21 cellular contexts compared by ENCODE assay signal in genomic region chr7:98334077-98334476, GRCh38.
"Had no signal": no experiment of that assay in that cellular context is flagged by ENCODE, and none has a peak within 500 bp of the region (broad histone marks: within the 10 kb centered on the region; RNA-seq: fewer than 3 reads in every experiment).

No MANE protein-coding gene starts in this region.

- H3K4me1 ChIP-seq: parathyroid adenoma had no signal

- H3K4me3 ChIP-seq: thyroid gland had no signal

- H3K36me3 Mint-ChIP-seq: activated naive CD4-positive, alpha-beta T cell treated with anti-CD3 and anti-CD28 coated beads, Interleukin-2, amount 10 ng/mL, durations not matched to agents 7 days and 5 days; naive thymus-derived CD8-positive, alpha-beta T cell had no signal

- DNase-seq: activated CD4-positive, alpha-beta T cell treated with anti-CD3 and anti-CD28 coated beads, Interleukin-2, amount 10 ng/mL, durations not matched to agents 7 days and 5 days; activated CD8-positive, alpha-beta memory T cell treated with anti-CD3 and anti-CD28 coated beads, Interleukin-2, amount 50 U/mL, for 4 hours; activated naive CD4-positive, alpha-beta T cell treated with anti-CD3 and anti-CD28 coated beads, Interleukin-2, amount 10 ng/mL, durations not matched to agents 7 days and 5 days; activated naive CD8-positive, alpha-beta T cell treated with anti-CD3 and anti-CD28 coated beads, Interleukin-2, amount 50 U/mL, for 24 hours; activated T-cell treated with anti-CD3 and anti-CD28 coated beads, Interleukin-2, amount 50 U/mL, for 4 hours; anterior cingulate cortex; caudate nucleus; endodermal cell; foreskin melanocyte; head of caudate nucleus; mesendoderm; naive thymus-derived CD8-positive, alpha-beta T cell; stimulated activated CD4-positive, alpha-beta T cell treated with anti-CD3 and anti-CD28 coated beads, Interleukin-12 subunit alpha, Interleukin-12 subunit beta, amount 100 ng/mL, for 4 hours; stimulated activated CD4-positive, alpha-beta T cell treated with anti-CD3 and anti-CD28 coated beads, Interleukin-1b, Interleukin-23, amount 100 ng/mL, for 48 hours; stimulated activated CD8-positive, alpha-beta memory T cell treated with anti-CD3 and anti-CD28 coated beads, Interleukin-4, amount 100 ng/mL, for 48 hours; stimulated activated naive CD4-positive, alpha-beta T cell; thyroid gland had no signal

- H3K27me3 Mint-ChIP-seq: activated CD4-positive, alpha-beta T cell treated with anti-CD3 and anti-CD28 coated beads, Interleukin-2, amount 10 ng/mL, durations not matched to agents 7 days and 5 days; activated naive CD4-positive, alpha-beta T cell treated with anti-CD3 and anti-CD28 coated beads, Interleukin-2, amount 10 ng/mL, durations not matched to agents 7 days and 5 days; activated naive CD8-positive, alpha-beta T cell treated with anti-CD3 and anti-CD28 coated beads, Interleukin-2, amount 50 U/mL, for 24 hours had no signal

- H3K4me1 Mint-ChIP-seq: activated CD4-positive, alpha-beta T cell treated with anti-CD3 and anti-CD28 coated beads, Interleukin-2, amount 10 ng/mL, durations not matched to agents 7 days and 5 days; activated naive CD4-positive, alpha-beta T cell treated with anti-CD3 and anti-CD28 coated beads, Interleukin-2, amount 10 ng/mL, durations not matched to agents 7 days and 5 days; activated naive CD8-positive, alpha-beta T cell treated with anti-CD3 and anti-CD28 coated beads, Interleukin-2, amount 50 U/mL, for 24 hours; brain; naive thymus-derived CD8-positive, alpha-beta T cell had no signal

- ATAC-seq: activated CD4-positive, CD25-positive, alpha-beta regulatory T cell treated with anti-CD3 and anti-CD28 coated beads, Interleukin-2, amount 50 U/mL, for 24 hours; activated naive CD8-positive, alpha-beta T cell treated with anti-CD3 and anti-CD28 coated beads, Interleukin-2, amount 50 U/mL, for 24 hours; activated T-cell treated with anti-CD3 and anti-CD28 coated beads, Interleukin-2, amount 50 U/mL, for 4 hours; naive thymus-derived CD8-positive, alpha-beta T cell had no signal

- H3K4me3 Mint-ChIP-seq: activated CD4-positive, alpha-beta T cell treated with anti-CD3 and anti-CD28 coated beads, Interleukin-2, amount 10 ng/mL, durations not matched to agents 7 days and 5 days; activated naive CD4-positive, alpha-beta T cell treated with anti-CD3 and anti-CD28 coated beads, Interleukin-2, amount 10 ng/mL, durations not matched to agents 7 days and 5 days; activated naive CD8-positive, alpha-beta T cell treated with anti-CD3 and anti-CD28 coated beads, Interleukin-2, amount 50 U/mL, for 24 hours; activated T-cell treated with anti-CD3 and anti-CD28 coated beads, Interleukin-2, amount 50 U/mL, for 4 hours; brain; endodermal cell; naive thymus-derived CD8-positive, alpha-beta T cell had no signal

- H3K27ac Mint-ChIP-seq: activated CD4-positive, alpha-beta T cell treated with anti-CD3 and anti-CD28 coated beads, Interleukin-2, amount 10 ng/mL, durations not matched to agents 7 days and 5 days; activated naive CD4-positive, alpha-beta T cell treated with anti-CD3 and anti-CD28 coated beads, Interleukin-2, amount 10 ng/mL, durations not matched to agents 7 days and 5 days; activated naive CD8-positive, alpha-beta T cell treated with anti-CD3 and anti-CD28 coated beads, Interleukin-2, amount 50 U/mL, for 24 hours; brain; endodermal cell; naive thymus-derived CD8-positive, alpha-beta T cell had no signal

- H3K9me3 ChIP-seq: thyroid gland had no signal

- H3K9me3 Mint-ChIP-seq: activated naive CD8-positive, alpha-beta T cell treated with anti-CD3 and anti-CD28 coated beads, Interleukin-2, amount 50 U/mL, for 24 hours; activated T-cell treated with anti-CD3 and anti-CD28 coated beads, Interleukin-2, amount 50 U/mL, for 4 hours had no signal

- H3K27ac ChIP-seq: epithelial cell of prostate, parathyroid adenoma, thyroid gland had no signal

- H3K36me3 ChIP-seq: thyroid gland had no signal

- H3K27me3 ChIP-seq: thyroid gland had no signal
